ENCODE assay signal across 8 cellular contexts in the genomic region with DNA sequence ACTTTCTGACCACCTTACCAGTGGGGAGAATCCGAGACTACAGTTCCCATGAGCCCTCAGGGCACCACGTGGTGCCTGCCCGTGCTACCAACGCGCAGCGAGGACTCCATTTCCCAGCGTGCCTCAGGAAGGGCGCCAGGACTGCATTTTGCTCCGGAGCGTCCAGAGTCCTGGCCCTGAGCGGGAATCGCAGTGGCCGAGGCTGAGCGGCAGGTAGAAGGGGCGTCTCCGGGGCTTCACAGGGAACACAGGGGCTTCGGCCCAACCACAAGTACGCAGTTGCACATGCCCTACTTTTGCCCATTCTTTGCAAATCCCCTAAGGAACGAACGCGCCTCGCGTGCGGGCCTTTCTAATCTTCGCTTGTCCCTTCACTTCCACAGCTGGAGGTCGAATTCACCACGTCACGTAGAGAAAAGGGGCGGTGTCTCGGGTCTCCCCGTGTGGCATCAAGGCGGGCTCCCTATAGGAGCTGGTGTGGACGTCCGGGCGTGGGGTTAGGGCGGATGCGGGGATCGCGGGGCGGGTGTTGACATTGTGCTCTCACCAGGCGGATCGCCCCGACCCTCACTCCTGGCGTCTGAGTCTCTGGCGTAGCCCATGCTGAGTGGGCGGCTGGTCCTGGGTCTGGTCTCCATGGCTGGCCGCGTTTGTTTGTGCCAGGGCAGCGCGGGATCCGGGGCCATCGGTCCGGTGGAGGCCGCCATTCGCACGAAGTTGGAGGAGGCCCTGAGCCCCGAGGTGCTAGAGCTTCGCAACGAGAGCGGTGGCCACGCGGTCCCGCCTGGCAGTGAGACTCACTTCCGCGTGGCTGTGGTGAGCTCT.
A peak's percentile ranks its signal among the peaks of the same experiment; 100 is the strongest.
DNase-seq lines count a peak whose midpoint lies in the region; ATAC-seq and TF ChIP-seq lines count a peak whose summit lies in the region.

A gene with protein sequence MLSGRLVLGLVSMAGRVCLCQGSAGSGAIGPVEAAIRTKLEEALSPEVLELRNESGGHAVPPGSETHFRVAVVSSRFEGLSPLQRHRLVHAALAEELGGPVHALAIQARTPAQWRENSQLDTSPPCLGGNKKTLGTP (plus strand): TSS at position 109 of the 825 bp plus-strand sequence. CDS start 492 bp downstream, at position 601.

- peak within 1 kb of the TSS; percentile 68 for H3K27ac Mint-ChIP-seq in central memory CD8-positive, alpha-beta T cell (ENCODE audit: low read depth)

- no peaks in the 10 kb centered on the region for H3K27me3 Mint-ChIP-seq in central memory CD8-positive, alpha-beta T cell

- H3K4me1 Mint-ChIP-seq in central memory CD8-positive, alpha-beta T cell, result peaks cover 18% of the 10 kb centered on the region

- TF ChIP-seq CTCF in 22Rv1 (IDR thresholded peaks at IDR 0.05), result no peak

- H3K4me3 Mint-ChIP-seq in central memory CD8-positive, alpha-beta T cell, result peak within 1 kb of the TSS; percentile 81

- DNase-seq in NCI-H2227 (lab: John Stamatoyannopoulos, UW; ENCODE audit: unreplicated experiment), result peak; percentile 97
- peak; percentile 71 for DNase-seq in activated CD4-positive, CD25-positive, alpha-beta regulatory T cell treated with anti-CD3 and anti-CD28 coated beads, Interleukin-2, amount 50 U/mL, for 16 hours (ENCODE audit: low read depth, low spot score)
- peak; percentile 53 to 60 for DNase-seq in central memory CD8-positive, alpha-beta T cell (ENCODE audit: low spot score in 2 of 2)
- peak; percentile 94 for DNase-seq in iris pigment epithelial cell (ENCODE audit: low read depth)
- DNase-seq in stimulated activated CD4-positive, alpha-beta T cell treated with anti-CD3 and anti-CD28 coated beads, Interleukin-12 subunit alpha, Interleukin-12 subunit beta, amount 100 ng/mL, for 24 hours (ENCODE audit: low read depth in 2 of 2), result peak; percentile 67 to 75

- peaks cover 1% of the 10 kb centered on the region for H3K36me3 Mint-ChIP-seq in central memory CD8-positive, alpha-beta T cell (ENCODE audit: insufficient read depth)

- no peaks in the 10 kb centered on the region for H3K9me3 Mint-ChIP-seq in central memory CD8-positive, alpha-beta T cell

- ATAC-seq in GM18867 (IDR thresholded peaks at IDR 0.05; ENCODE audit: unreplicated experiment) (peak; percentile 96), HG03135 (IDR thresholded peaks at IDR 0.05; ENCODE audit: unreplicated experiment) (peak; percentile 90)
- ATAC-seq in central memory CD8-positive, alpha-beta T cell (replicated peaks; ENCODE audit: extremely low read depth, poor library complexity, severe bottlenecking), result peak; percentile 99

- H3K27ac ChIP-seq in 22Rv1, result peak within 1 kb of the TSS; percentile 76

Comparison
In these comparisons a context has a peak if more than half of its experiments do, and no peak if none do; other contexts are left out.
1. Peak in every context shown above with its lines: DNase-seq, ATAC-seq and H3K27ac ChIP-seq.